9 cellular contexts compared by ENCODE assay signal in genomic region chr12:43444940-43445564, GRCh38.
DNase-seq lines count a peak whose midpoint lies in the region; TF ChIP-seq lines count a peak whose summit lies in the region.
"Had no signal": no experiment of that assay in that cellular context is flagged by ENCODE, and none has a peak within 500 bp of the region (broad histone marks: within the 10 kb centered on the region; RNA-seq: fewer than 3 reads in every experiment).

No MANE protein-coding gene starts in this region.

- peaks cover 3% of the 10 kb centered on the region for H3K27me3 Mint-ChIP-seq in activated CD4-positive, alpha-beta T cell treated with anti-CD3 and anti-CD28 coated beads, Interleukin-2, amount 10 ng/mL, durations not matched to agents 7 days and 5 days
- H3K27me3 Mint-ChIP-seq in endothelial cell (ENCODE audit: unreplicated experiment), result peaks cover 3% of the 10 kb centered on the region

- H3K4me2 ChIP-seq in neural cell (ENCODE audit: low read length), result no peak overlapping the region

- no peak for TF ChIP-seq RAD21 in neural cell (conservative IDR thresholded peaks at IDR 0.05)

- peak; percentile 20 to 30 for DNase-seq in SHP77 (lab: John Stamatoyannopoulos, UW)
- DNase-seq in SHP77 treated with DMSO at 0.1 percent for 48 hours (lab: John Stamatoyannopoulos, UW), result no peak
- peak; percentile 10 for DNase-seq in NCI-H1694 treated with DMSO at 0.1 percent for 48 hours (lab: John Stamatoyannopoulos, UW)
- DNase-seq in activated CD4-positive, alpha-beta T cell treated with anti-CD3 and anti-CD28 coated beads, Interleukin-2, amount 10 ng/mL, durations not matched to agents 7 days and 5 days, result peak; percentile 67
- DNase-seq in endothelial cell (ENCODE audit: low spot score), result peak; percentile 73
- peak in 1 of 2 donors; percentile 30 for DNase-seq in uterus

- H3K27me3 ChIP-seq in neural cell (ENCODE audit: insufficient read depth, low read depth, low read length) (no peaks in the 10 kb centered on the region), uterus (no peaks in the 10 kb centered on the region)
- H3K27me3 ChIP-seq: neutrophil had no signal

- H3K9me3 Mint-ChIP-seq in activated CD4-positive, alpha-beta T cell treated with anti-CD3 and anti-CD28 coated beads, Interleukin-2, amount 10 ng/mL, durations not matched to agents 7 days and 5 days, result no peaks in the 10 kb centered on the region
- H3K9me3 Mint-ChIP-seq in endothelial cell (ENCODE audit: unreplicated experiment), result no peaks in the 10 kb centered on the region

- H3K27ac ChIP-seq in HEK293 (ENCODE audit: extremely low read depth, low read depth, low read length), result no peak overlapping the region
- H3K27ac ChIP-seq in neural cell (ENCODE audit: low read length), result no peak overlapping the region
- H3K27ac ChIP-seq in uterus, result no peak overlapping the region
- H3K27ac ChIP-seq: neutrophil had no signal

- no peaks in the 10 kb centered on the region for H4K20me1 ChIP-seq in neural cell (ENCODE audit: insufficient read depth)

- TF ChIP-seq EP300 in neural cell (conservative IDR thresholded peaks at IDR 0.05; ENCODE audit: poor library complexity, severe bottlenecking), result no peak

- intact Hi-C loops in uterus (cut with DNase I; ENCODE audit: low total_unique reads), result no loop called here

- no peak overlapping the region for H2AFZ ChIP-seq in neural cell (ENCODE audit: low read depth, low read length)

- TF ChIP-seq CTCF in HEK293 (tag by site-specific recombination; IDR thresholded peaks at IDR 0.05) (no peak), endothelial cell (IDR thresholded peaks at IDR 0.05; ENCODE audit: unreplicated experiment) (peak; percentile 92), neural cell (IDR thresholded peaks at IDR 0.05; ENCODE audit: poor library complexity, severe bottlenecking) (peak; percentile 64), uterus (IDR thresholded peaks at IDR 0.05) (peak in 3 of 4 experiments; percentile 21 to 35 (median 33))

- POLR2A ChIA-PET in HEK293 (lab: Yijun Ruan, JAX), result no interaction called here
- POLR2A ChIA-PET in activated CD4-positive, alpha-beta T cell treated with anti-CD3 and anti-CD28 coated beads, Interleukin-2, amount 10 ng/mL, durations not matched to agents 7 days and 5 days (lab: Charles Lee), result no interaction called here

- H3K9me2 ChIP-seq in neural cell (ENCODE audit: insufficient read depth, low read length), result no peaks in the 10 kb centered on the region

- H3K9ac ChIP-seq in neural cell (ENCODE audit: low read length), result no peak overlapping the region

- no peak overlapping the region for H3K27ac Mint-ChIP-seq in activated CD4-positive, alpha-beta T cell treated with anti-CD3 and anti-CD28 coated beads, Interleukin-2, amount 10 ng/mL, durations not matched to agents 7 days and 5 days
- no peak overlapping the region for H3K27ac Mint-ChIP-seq in endothelial cell (ENCODE audit: unreplicated experiment)

- H3K4me3 Mint-ChIP-seq in activated CD4-positive, alpha-beta T cell treated with anti-CD3 and anti-CD28 coated beads, Interleukin-2, amount 10 ng/mL, durations not matched to agents 7 days and 5 days, result no peak overlapping the region
- H3K4me3 Mint-ChIP-seq in endothelial cell (ENCODE audit: unreplicated experiment), result no peak overlapping the region

- no peaks in the 10 kb centered on the region for H3F3A ChIP-seq in neural cell (ENCODE audit: insufficient read depth, low read length, poor library complexity, severe bottlenecking)

- TF ChIP-seq POLR2A in uterus (IDR thresholded peaks at IDR 0.05), result no peak

- no peaks in the 10 kb centered on the region for H3K79me2 ChIP-seq in neural cell (replicated peaks; ENCODE audit: insufficient read depth, low read length)

- H3K36me3 ChIP-seq in HEK293 (ENCODE audit: control insufficient read depth in 2 of 2, insufficient read depth in 1 of 2, low read length in 2 of 2) (no peaks in the 10 kb centered on the region), neural cell (ENCODE audit: insufficient read depth, low read length) (no peaks in the 10 kb centered on the region), uterus (no peaks in the 10 kb centered on the region)
- H3K36me3 ChIP-seq: neutrophil had no signal

- CTCF ChIA-PET in HEK293 (lab: Yijun Ruan, JAX), result interaction anchor here (0.6 to 3.2 kb wide), 25 partner anchors 10 to 1587 kb away, joined by 3 to 15 read pairs (median 4); no protein-coding TSS in a partner anchor
- CTCF ChIA-PET in activated CD4-positive, alpha-beta T cell treated with anti-CD3 and anti-CD28 coated beads, Interleukin-2, amount 10 ng/mL, durations not matched to agents 7 days and 5 days (lab: Charles Lee), result interaction anchor here (1.1 kb wide), 1 partner anchor 14 kb away, joined by 3 read pairs; no protein-coding TSS in a partner anchor

- H3K4me1 Mint-ChIP-seq in activated CD4-positive, alpha-beta T cell treated with anti-CD3 and anti-CD28 coated beads, Interleukin-2, amount 10 ng/mL, durations not matched to agents 7 days and 5 days, result no peaks in the 10 kb centered on the region
- no peaks in the 10 kb centered on the region for H3K4me1 Mint-ChIP-seq in endothelial cell (ENCODE audit: unreplicated experiment)

- no peak overlapping the region for H3K4me3 ChIP-seq in HEK293 (ENCODE audit: low read depth, low read length)
- no peak overlapping the region for H3K4me3 ChIP-seq in neural cell (ENCODE audit: low read length)
- no peak overlapping the region for H3K4me3 ChIP-seq in uterus

- H3K4me1 ChIP-seq in HEK293 (ENCODE audit: control insufficient read depth, insufficient read depth, low read length) (no peaks in the 10 kb centered on the region), uterus (no peaks in the 10 kb centered on the region)

- H3K9me3 ChIP-seq in HEK293 (ENCODE audit: control insufficient read depth, insufficient read depth, low read depth, low read length) (no peaks in the 10 kb centered on the region), neural cell (ENCODE audit: low read length) (no peaks in the 10 kb centered on the region), uterus (no peaks in the 10 kb centered on the region)
- H3K9me3 ChIP-seq: neutrophil had no signal

- no peaks in the 10 kb centered on the region for H3K36me3 Mint-ChIP-seq in activated CD4-positive, alpha-beta T cell treated with anti-CD3 and anti-CD28 coated beads, Interleukin-2, amount 10 ng/mL, durations not matched to agents 7 days and 5 days (ENCODE audit: low read depth)
- H3K36me3 Mint-ChIP-seq in endothelial cell (ENCODE audit: low read depth, unreplicated experiment), result no peaks in the 10 kb centered on the region

TF ChIP-seq in HEK293, 187 proteins besides CTCF, POLR2A, EP300 and RAD21 (continues in another document):
- TF ChIP-seq ZNF843 (tag by site-specific recombination; IDR thresholded peaks at IDR 0.05) (no peak), ZNF571 (tag by site-specific recombination; IDR thresholded peaks at IDR 0.05) (no peak), ZNF677 (tag by site-specific recombination; IDR thresholded peaks at IDR 0.05) (no peak), ZNF654 (tag by site-specific recombination; IDR thresholded peaks at IDR 0.05; ENCODE audit: low read depth) (peak; percentile 31), ZBTB6 (tag by site-specific recombination; IDR thresholded peaks at IDR 0.05) (no peak), YY1 (tag by site-specific recombination; IDR thresholded peaks at IDR 0.05) (no peak), ZNF366 (tag by site-specific recombination; conservative IDR thresholded peaks at IDR 0.05) (no peak)

TF ChIP-seq in neural cell, 6 proteins besides CTCF, POLR2A, EP300 and RAD21:
- TF ChIP-seq SMC3 (conservative IDR thresholded peaks at IDR 0.05; ENCODE audit: poor library complexity) (peak; percentile 68), EZH2 (IDR thresholded peaks at IDR 0.05; ENCODE audit: borderline replicate concordance, insufficient read depth, low read length, poor library complexity, severe bottlenecking) (no peak)
